In the genomic region with DNA sequence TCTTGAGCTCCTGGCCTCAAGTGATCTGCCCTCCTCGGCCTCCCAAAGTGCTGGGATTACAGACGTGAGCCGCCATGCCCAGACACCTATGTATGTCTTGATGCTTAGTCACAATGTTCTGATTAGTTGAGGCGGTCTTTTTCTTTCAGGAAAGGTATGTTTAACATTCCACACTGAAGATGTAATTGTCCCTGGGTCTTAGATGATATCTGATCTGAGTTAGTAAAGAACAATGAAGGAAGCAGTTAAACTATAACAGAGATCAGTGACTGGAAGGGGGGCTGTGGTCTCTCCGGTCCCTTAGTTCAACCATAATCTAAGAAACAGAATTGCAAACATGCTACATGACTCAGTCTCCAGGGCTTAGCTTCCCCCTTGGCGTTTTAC, we compare ENCODE assay signal across 10 cellular contexts. TPM values are rescaled to one million over a fixed set of nuclear protein-coding genes. Genes with fewer than 3 reads are reported as not detected.
A peak's percentile ranks its signal among the peaks of the same experiment; 100 is the strongest.
DNase-seq lines count a peak whose midpoint lies in the region; ATAC-seq and TF ChIP-seq lines count a peak whose summit lies in the region.
"Had no signal": no experiment of that assay in that cellular context is flagged by ENCODE, and none has a peak within 500 bp of the region (broad histone marks: within the 10 kb centered on the region; RNA-seq: fewer than 3 reads in every experiment).

No MANE protein-coding gene starts in this region.

- in situ Hi-C loops in brain microvascular endothelial cell (cut with HindIII; ENCODE audit: low pct_ligation_motif_present, low sequenced_read_pairs): loop anchor here (10.0 kb wide), 1 partner anchor 51 kb away; a partner anchor contains a TSS

- intact Hi-C loops in left ventricle myocardium inferior (cut with micrococcal nuclease) (loop anchor here (5.0 kb wide), 1 partner anchor 64 kb away; no protein-coding TSS in a partner anchor), left ventricle myocardium superior (cut with micrococcal nuclease) (no loop called here), lower lobe of right lung (cut with DNase I) (loop anchor here (10.0 kb wide), 1 partner anchor 61 kb away; no protein-coding TSS in a partner anchor)

- DNase-seq in left ventricle myocardium inferior (no peak), left ventricle myocardium superior (no peak), brain microvascular endothelial cell (peak; percentile 79), lower lobe of right lung (no peak), SHP77 (lab: John Stamatoyannopoulos, UW) (no peak), NOMO-1 treated with dmso at 0.1 percent for 144 hours (lab: John Stamatoyannopoulos, UW; ENCODE audit: unreplicated experiment) (no peak)
- DNase-seq: COR-L47, NCI-H1417 treated with DMSO at 0.1 percent for 48 hours had no signal

- TF ChIP-seq CTCF in left ventricle myocardium inferior (IDR thresholded peaks at IDR 0.05; ENCODE audit: borderline replicate concordance) (no peak), brain microvascular endothelial cell (IDR thresholded peaks at IDR 0.05; ENCODE audit: low read depth, low read length, missing control alignments) (no peak), lower lobe of right lung (IDR thresholded peaks at IDR 0.05) (no peak)

- no peak overlapping the region for H3K4me3 ChIP-seq in left ventricle myocardium inferior
- no peak overlapping the region for H3K4me3 ChIP-seq in brain microvascular endothelial cell (ENCODE audit: low read depth, low read length)
- no peak overlapping the region for H3K4me3 ChIP-seq in lower lobe of right lung

- H3K9me3 ChIP-seq in left ventricle myocardium inferior (replicated peaks): no peaks in the 10 kb centered on the region
- H3K9me3 ChIP-seq in lower lobe of right lung: no peaks in the 10 kb centered on the region

- H3K36me3 ChIP-seq in left ventricle myocardium inferior (peaks cover 41% of the 10 kb centered on the region), brain microvascular endothelial cell (replicated peaks) (peaks cover 24% of the 10 kb centered on the region), lower lobe of right lung (peaks cover 59% of the 10 kb centered on the region)

- peak overlapping the region; percentile 91 for H3K27ac ChIP-seq in left ventricle myocardium inferior (replicated peaks)
- peak overlapping the region; percentile 91 for H3K27ac ChIP-seq in brain microvascular endothelial cell
- peak overlapping the region; percentile 74 for H3K27ac ChIP-seq in lower lobe of right lung

- no peak for ATAC-seq in left ventricle myocardium superior
- peak in 1 of 2 donors; percentile 5 for ATAC-seq in lower lobe of right lung
- no peak for ATAC-seq in GM18870 (IDR thresholded peaks at IDR 0.05; ENCODE audit: unreplicated experiment)
- no peak for ATAC-seq in HG03135 (IDR thresholded peaks at IDR 0.05; ENCODE audit: unreplicated experiment)

- H3K4me1 ChIP-seq in left ventricle myocardium inferior (peaks cover 98% of the 10 kb centered on the region), lower lobe of right lung (peaks cover 97% of the 10 kb centered on the region)

- H3K27me3 ChIP-seq in left ventricle myocardium inferior (ENCODE audit: low read depth) (no peaks in the 10 kb centered on the region), brain microvascular endothelial cell (replicated peaks) (no peaks in the 10 kb centered on the region), lower lobe of right lung (ENCODE audit: low read depth) (no peaks in the 10 kb centered on the region)

RNA-seq across cellular contexts. Expression of a gene that starts 31.5 kb away (rescaled TPM):
- total RNA-seq in left ventricle myocardium inferior (not detected), left ventricle myocardium superior (not detected), lower lobe of right lung (1.4 TPM)

RNA-seq across cellular contexts. Expression of a gene that starts 52.1 kb away (rescaled TPM):
- total RNA-seq in left ventricle myocardium inferior (33.4 TPM), left ventricle myocardium superior (41.2 TPM), lower lobe of right lung (169 TPM)
